ENCODE assay signal across 2 cellular contexts in genomic region chr5:43358338-43358737, GRCh38.
TF ChIP-seq lines count a peak whose summit lies in the region.

No MANE protein-coding gene starts in this region.

TF ChIP-seq in K562, 482 proteins besides CTCF, POLR2A, EP300 and RAD21 (continues in another document):
- TF ChIP-seq ZNF143 (CRISPR knock-in tag; IDR thresholded peaks at IDR 0.05), result no peak
- TF ChIP-seq NELFE (IDR thresholded peaks at IDR 0.05; ENCODE audit: insufficient read depth, insufficient read length), result no peak
- TF ChIP-seq NR2C1 (IDR thresholded peaks at IDR 0.05), result no peak
- peak; percentile 51; the same call in 1 of the 2 replicates for TF ChIP-seq NR2C1 (tag; IDR thresholded peaks at IDR 0.05)
- TF ChIP-seq TAF9B (IDR thresholded peaks at IDR 0.05; ENCODE audit: partially characterized antibody), result no peak
- peak; percentile 79; the same call in 1 of the 2 replicates for TF ChIP-seq SMAD3 (CRISPR knock-in tag; conservative IDR thresholded peaks at IDR 0.05)
- TF ChIP-seq ELK3 (CRISPR knock-in tag; IDR thresholded peaks at IDR 0.05), result no peak
- TF ChIP-seq CREB3 (tag; conservative IDR thresholded peaks at IDR 0.05; ENCODE audit: low read depth), result peak; percentile 91; the same call in 1 of the 2 replicates
- no peak for TF ChIP-seq ARID4B (CRISPR knock-in tag; IDR thresholded peaks at IDR 0.05)
- TF ChIP-seq ZNF639 (CRISPR knock-in tag; conservative IDR thresholded peaks at IDR 0.05 in 1 of 2, IDR thresholded peaks at IDR 0.05 in 1 of 2), result peak in 1 of 2 experiments; percentile 51; a peak in 1 of 4 replicates
- no peak for TF ChIP-seq ADNP (tag; IDR thresholded peaks at IDR 0.05)
- TF ChIP-seq THRB (CRISPR knock-in tag; conservative IDR thresholded peaks at IDR 0.05), result no peak
- 0 out of 2 replicates have a peak, but pooled peaks have one; percentile 31 for TF ChIP-seq PTRF (tag; IDR thresholded peaks at IDR 0.05)
- 0 out of 2 replicates have a peak, but pooled peaks have one; percentile 8 for TF ChIP-seq MAFG (tag; conservative IDR thresholded peaks at IDR 0.05)
- no peak for TF ChIP-seq ZNF696 (CRISPR knock-in tag; conservative IDR thresholded peaks at IDR 0.05)
- peak; percentile 4; the same call in 1 of the 2 replicates for TF ChIP-seq MAFF (IDR thresholded peaks at IDR 0.05; ENCODE audit: low read length)
- no peak for TF ChIP-seq JUND (IDR thresholded peaks at IDR 0.05; ENCODE audit: borderline replicate concordance, low read depth, low read length)
- peak; percentile 42; the same call in 1 of the 3 replicates for TF ChIP-seq JUND (tag; IDR thresholded peaks at IDR 0.05; ENCODE audit: borderline replicate concordance, low read depth, low read length)
- TF ChIP-seq TARDBP (IDR thresholded peaks at IDR 0.05), result no peak
- TF ChIP-seq, protein P1, sequence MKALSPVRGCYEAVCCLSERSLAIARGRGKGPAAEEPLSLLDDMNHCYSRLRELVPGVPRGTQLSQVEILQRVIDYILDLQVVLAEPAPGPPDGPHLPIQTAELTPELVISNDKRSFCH (CRISPR knock-in tag; IDR thresholded peaks at IDR 0.05), result no peak
- TF ChIP-seq, protein P1 (tag; IDR thresholded peaks at IDR 0.05), result peak; percentile 13; the same call in 1 of the 2 replicates

TF ChIP-seq in HepG2, 621 proteins besides CTCF, POLR2A, EP300 and RAD21:
- TF ChIP-seq HNRNPLL (IDR thresholded peaks at IDR 0.05; ENCODE audit: low read depth, low read length, poor library complexity, severe bottlenecking) (no peak), PHF5A (CRISPR knock-in tag; IDR thresholded peaks at IDR 0.05; ENCODE audit: low read depth, unreplicated experiment) (no peak), XBP1 (CRISPR knock-in tag; IDR thresholded peaks at IDR 0.05) (no peak), MXD4 (CRISPR knock-in tag; IDR thresholded peaks at IDR 0.05) (no peak), GABPA (IDR thresholded peaks at IDR 0.05; ENCODE audit: low read depth, low read length) (no peak), GABPA (CRISPR knock-in tag; IDR thresholded peaks at IDR 0.05; ENCODE audit: low read depth) (no peak), ZNF160 (CRISPR knock-in tag; IDR thresholded peaks at IDR 0.05) (no peak), HCFC1 (IDR thresholded peaks at IDR 0.05; ENCODE audit: low read depth, low read length) (no peak), ZNF609 (CRISPR knock-in tag; IDR thresholded peaks at IDR 0.05; ENCODE audit: borderline replicate concordance) (no peak), TERF1 (CRISPR knock-in tag; IDR thresholded peaks at IDR 0.05) (no peak)
- TF ChIP-seq, protein P2, sequence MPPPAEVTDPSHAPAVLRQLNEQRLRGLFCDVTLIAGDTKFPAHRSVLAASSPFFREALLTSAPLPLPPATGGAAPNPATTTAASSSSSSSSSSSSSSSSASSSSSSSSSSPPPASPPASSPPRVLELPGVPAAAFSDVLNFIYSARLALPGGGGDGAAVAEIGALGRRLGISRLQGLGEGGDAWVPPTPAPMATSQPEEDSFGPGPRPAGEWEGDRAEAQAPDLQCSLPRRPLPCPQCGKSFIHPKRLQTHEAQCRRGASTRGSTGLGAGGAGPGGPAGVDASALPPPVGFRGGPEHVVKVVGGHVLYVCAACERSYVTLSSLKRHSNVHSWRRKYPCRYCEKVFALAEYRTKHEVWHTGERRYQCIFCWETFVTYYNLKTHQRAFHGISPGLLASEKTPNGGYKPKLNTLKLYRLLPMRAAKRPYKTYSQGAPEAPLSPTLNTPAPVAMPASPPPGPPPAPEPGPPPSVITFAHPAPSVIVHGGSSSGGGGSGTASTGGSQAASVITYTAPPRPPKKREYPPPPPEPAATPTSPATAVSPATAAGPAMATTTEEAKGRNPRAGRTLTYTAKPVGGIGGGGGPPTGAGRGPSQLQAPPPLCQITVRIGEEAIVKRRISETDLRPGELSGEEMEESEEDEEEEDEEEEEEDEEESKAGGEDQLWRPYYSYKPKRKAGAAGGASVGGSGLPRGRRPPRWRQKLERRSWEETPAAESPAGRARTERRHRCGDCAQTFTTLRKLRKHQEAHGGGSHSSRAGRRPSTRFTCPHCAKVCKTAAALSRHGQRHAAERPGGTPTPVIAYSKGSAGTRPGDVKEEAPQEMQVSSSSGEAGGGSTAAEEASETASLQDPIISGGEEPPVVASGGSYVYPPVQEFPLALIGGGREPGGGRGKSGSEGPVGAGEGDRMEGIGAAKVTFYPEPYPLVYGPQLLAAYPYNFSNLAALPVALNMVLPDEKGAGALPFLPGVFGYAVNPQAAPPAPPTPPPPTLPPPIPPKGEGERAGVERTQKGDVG (CRISPR knock-in tag; IDR thresholded peaks at IDR 0.05; ENCODE audit: borderline replicate concordance), result no peak
